In the genomic region with DNA sequence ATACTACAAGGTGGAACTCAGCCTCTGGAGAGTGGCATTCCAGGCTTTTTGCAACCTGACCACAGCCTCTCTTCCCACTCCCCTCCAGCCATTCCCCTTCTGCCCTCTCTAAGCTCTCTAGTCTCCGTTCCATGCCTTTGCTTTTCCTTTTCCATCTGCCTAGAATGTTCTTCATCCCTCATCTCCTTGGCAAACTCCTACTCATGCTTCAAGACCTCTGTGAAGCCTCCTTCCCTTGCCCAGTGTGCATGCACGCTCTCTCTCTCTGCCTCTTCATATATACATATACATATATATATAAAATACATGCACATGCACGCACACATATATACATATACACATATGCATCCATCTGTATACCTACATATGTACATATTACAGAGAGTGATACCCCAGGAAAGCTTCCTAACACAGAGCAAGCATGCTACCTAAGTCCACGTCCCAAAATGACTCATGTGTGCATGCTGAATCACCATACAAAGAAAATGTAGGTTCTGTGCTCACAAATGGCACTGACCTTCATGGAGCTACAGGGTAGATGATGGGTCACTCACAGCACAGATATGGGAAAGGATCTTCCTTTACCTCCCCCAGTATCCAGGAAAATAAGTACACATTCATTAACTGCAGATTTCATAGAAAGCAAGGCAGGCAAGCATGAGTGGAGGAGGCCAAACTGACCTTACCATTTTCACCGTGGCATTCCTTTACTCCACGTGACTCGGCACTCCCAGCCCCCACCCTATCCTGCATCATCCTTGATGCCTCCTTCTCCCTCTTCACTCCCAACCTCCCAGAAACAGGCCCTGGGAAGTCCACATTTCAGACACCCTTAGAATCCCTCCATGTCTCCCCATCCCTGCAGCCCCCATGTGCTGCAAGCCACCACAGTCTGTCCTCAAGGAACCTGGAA, we compare ENCODE assay signal across 18 cellular contexts.
A peak's percentile ranks its signal among the peaks of the same experiment; 100 is the strongest.
DNase-seq lines count a peak whose midpoint lies in the region; TF ChIP-seq lines count a peak whose summit lies in the region.
"Had no signal": no experiment of that assay in that cellular context is flagged by ENCODE, and none has a peak within 500 bp of the region (broad histone marks: within the 10 kb centered on the region; RNA-seq: fewer than 3 reads in every experiment).

No MANE protein-coding gene starts in this region.

- intact Hi-C loops in mammary epithelial cell (cut with micrococcal nuclease) = no loop called here

- no peak overlapping the region for H3K4me2 ChIP-seq in mammary epithelial cell (ENCODE audit: insufficient read depth, low read depth, low read length)
- H3K4me2 ChIP-seq: KMS-11 had no signal

- DNase-seq in EH (ENCODE audit: low read depth) (peak; percentile 64), NCI-H226 (peak; percentile 35), mammary epithelial cell (peak; percentile 20), NCI-H2227 (lab: John Stamatoyannopoulos, UW; ENCODE audit: unreplicated experiment) (no peak)
- no peak for DNase-seq in stimulated activated CD4-positive, alpha-beta T cell treated with anti-CD3 and anti-CD28 coated beads, Interleukin-15, amount 100 ng/mL, for 24 hours
- DNase-seq in activated effector memory CD4-positive, alpha-beta T cell treated with anti-CD3 and anti-CD28 coated beads, Interleukin-2, amount 50 U/mL, for 16 hours = no peak
- DNase-seq in activated T-cell treated with anti-CD3 and anti-CD28 coated beads, Interleukin-2, amount 50 U/mL, for 24 hours = no peak
- DNase-seq: activated CD4-positive, alpha-beta T cell treated with anti-CD3 and anti-CD28 coated beads for 48 hours; activated gamma-delta T cell; CD8-positive, alpha-beta memory T cell; NCI-H1105 treated with DMSO at 0.1 percent for 48 hours; NCI-H2107; NCI-H526 treated with DMSO at 0.1 percent for 48 hours; occipital lobe; stimulated activated CD4-positive, alpha-beta T cell treated with anti-CD3 and anti-CD28 coated beads, Interleukin-4, amount 100 ng/mL, for 4 hours had no signal

- no peak overlapping the region for H3K4me3 ChIP-seq in mammary epithelial cell (replicated peaks in 1 of 3; ENCODE audit: insufficient read depth in 1 of 3, low read depth in 2 of 3, low read length in 3 of 3)
- H3K4me3 ChIP-seq: vagina had no signal

- peaks cover 19% of the 10 kb centered on the region for H3K27me3 Mint-ChIP-seq in nephron (ENCODE audit: low read depth)
- peaks cover 33% of the 10 kb centered on the region for H3K27me3 Mint-ChIP-seq in activated T-cell treated with anti-CD3 and anti-CD28 coated beads, Interleukin-2, amount 50 U/mL, for 24 hours

- no peak overlapping the region for H3K9ac ChIP-seq in mammary epithelial cell (ENCODE audit: insufficient read depth, low read length)
- H3K9ac ChIP-seq: KMS-11 had no signal

- no peak overlapping the region for H3K27ac ChIP-seq in mammary epithelial cell (ENCODE audit: insufficient read depth, low read depth, low read length)
- H3K27ac ChIP-seq: KMS-11, vagina had no signal

- H3K4me1 ChIP-seq in mammary epithelial cell (ENCODE audit: insufficient read depth, low read length) = no peaks in the 10 kb centered on the region
- H3K4me1 ChIP-seq: vagina had no signal

- H3K36me3 ChIP-seq in mammary epithelial cell (ENCODE audit: insufficient read depth, low read length) = no peaks in the 10 kb centered on the region
- H3K36me3 ChIP-seq: vagina had no signal

- no peaks in the 10 kb centered on the region for H4K20me1 ChIP-seq in mammary epithelial cell (ENCODE audit: insufficient read depth, low read length)

- peaks cover 7% of the 10 kb centered on the region for H3K9me3 Mint-ChIP-seq in nephron
- peaks cover 2% of the 10 kb centered on the region for H3K9me3 Mint-ChIP-seq in activated T-cell treated with anti-CD3 and anti-CD28 coated beads, Interleukin-2, amount 50 U/mL, for 24 hours

- CTCF ChIA-PET in mammary epithelial cell (lab: Charles Lee; ENCODE audit: low non-redundant PET) = no interaction called here

- no peak overlapping the region for H3K4me3 Mint-ChIP-seq in nephron
- H3K4me3 Mint-ChIP-seq in activated T-cell treated with anti-CD3 and anti-CD28 coated beads, Interleukin-2, amount 50 U/mL, for 24 hours = no peak overlapping the region
- H3K4me3 Mint-ChIP-seq: CD8-positive, alpha-beta memory T cell had no signal

- no peaks in the 10 kb centered on the region for H3K79me2 ChIP-seq in mammary epithelial cell (ENCODE audit: insufficient read depth, low read length)

- no peaks in the 10 kb centered on the region for H3K36me3 Mint-ChIP-seq in nephron (ENCODE audit: low read depth)
- no peaks in the 10 kb centered on the region for H3K36me3 Mint-ChIP-seq in activated T-cell treated with anti-CD3 and anti-CD28 coated beads, Interleukin-2, amount 50 U/mL, for 24 hours (ENCODE audit: low read depth)
- H3K36me3 Mint-ChIP-seq: CD8-positive, alpha-beta memory T cell had no signal

- H3K27me3 ChIP-seq in mammary epithelial cell (ENCODE audit: insufficient read depth, low read length) = no peaks in the 10 kb centered on the region
- H3K27me3 ChIP-seq: vagina had no signal

- in situ Hi-C loops in mammary epithelial cell (cut with MboI; ENCODE audit: low sequenced_read_pairs in 2 of 2) = no loop called here

- H2AFZ ChIP-seq in mammary epithelial cell (ENCODE audit: low read depth, low read length) = no peak overlapping the region

- peak overlapping the region; percentile 2 to 29 (median 5) for H3K27ac Mint-ChIP-seq in nephron
- no peak overlapping the region for H3K27ac Mint-ChIP-seq in activated T-cell treated with anti-CD3 and anti-CD28 coated beads, Interleukin-2, amount 50 U/mL, for 24 hours

- 54% methylated on average over 7 of the region's 7 CpGs for WGBS in mammary epithelial cell (ENCODE audit: low coverage, missing lambda C conversion rate)

- H3K4me1 Mint-ChIP-seq in nephron = peaks cover 33% of the 10 kb centered on the region
- H3K4me1 Mint-ChIP-seq in activated T-cell treated with anti-CD3 and anti-CD28 coated beads, Interleukin-2, amount 50 U/mL, for 24 hours (ENCODE audit: low read depth) = no peaks in the 10 kb centered on the region
- H3K4me1 Mint-ChIP-seq: CD8-positive, alpha-beta memory T cell had no signal

- no TSS peak for BruUV-seq in mammary epithelial cell (replicated peaks; lab: Mats Ljungman, UMichigan)

- TF ChIP-seq CTCF in mammary epithelial cell (conservative IDR thresholded peaks at IDR 0.05 in 1 of 2, IDR thresholded peaks at IDR 0.05 in 1 of 2; ENCODE audit: extremely low read depth in 1 of 2, insufficient read depth in 1 of 2, low read depth in 1 of 2, low read length in 2 of 2) (no peak), nephron (IDR thresholded peaks at IDR 0.05; ENCODE audit: unreplicated experiment in 3 of 3) (no peak)

- no peaks in the 10 kb centered on the region for H3K9me3 ChIP-seq in mammary epithelial cell (replicated peaks; ENCODE audit: insufficient read depth, low read length)
- H3K9me3 ChIP-seq: vagina had no signal

- dilution Hi-C loops in mammary epithelial cell (cut with HindIII; ENCODE audit: low sequenced_read_pairs) = no loop called here

Comparison
In these comparisons a context has a peak if more than half of its experiments do, and no peak if none do; other contexts are left out.
1. DNase-seq: peak in EH (single experiment), NCI-H226 (single experiment) and mammary epithelial cell (single experiment); none in stimulated activated CD4-positive, alpha-beta T cell treated with anti-CD3 and anti-CD28 coated beads, Interleukin-15, amount 100 ng/mL, for 24 hours (single experiment), NCI-H2227 (single experiment), activated effector memory CD4-positive, alpha-beta T cell treated with anti-CD3 and anti-CD28 coated beads, Interleukin-2, amount 50 U/mL, for 16 hours (single experiment) and activated T-cell treated with anti-CD3 and anti-CD28 coated beads, Interleukin-2, amount 50 U/mL, for 24 hours (single experiment).